Comparison of ENCODE assay signal across 11 cellular contexts in genomic region chr2:41319437-41319836, GRCh38.
"Had no signal": no experiment of that assay in that cellular context is flagged by ENCODE, and none has a peak within 500 bp of the region (broad histone marks: within the 10 kb centered on the region; RNA-seq: fewer than 3 reads in every experiment).

No MANE protein-coding gene starts in this region.

- ATAC-seq: GM23338, HCT116 had no signal

- H2AFZ ChIP-seq: GM23248 had no signal

- H3K4me3 ChIP-seq: GM23248, GM23338, HAP-1 had no signal

- H3K9ac ChIP-seq: GM23248 had no signal

- H3K4me1 ChIP-seq: HAP-1 had no signal

- H3K4me2 ChIP-seq: GM23338 had no signal

- H3K27ac ChIP-seq: GM23248 had no signal

- H3K9me3 ChIP-seq: HAP-1 had no signal

- DNase-seq: GM23248, GOT3, H7, H9, HCEC 1CT, HFFc6 had no signal

- FAIRE-seq: H1, H54 had no signal

- H3K36me3 ChIP-seq: HAP-1 had no signal
